In genomic region chr7:43585521-43585920, GRCh38 we compare ENCODE assay signal across 9 cellular contexts. TPM values are rescaled to one million over a fixed set of nuclear protein-coding genes. Genes with fewer than 3 reads are reported as not detected.
DNase-seq lines count a peak whose midpoint lies in the region; ATAC-seq and TF ChIP-seq lines count a peak whose summit lies in the region.
"Had no signal": no experiment of that assay in that cellular context is flagged by ENCODE, and none has a peak within 500 bp of the region (broad histone marks: within the 10 kb centered on the region; RNA-seq: fewer than 3 reads in every experiment).

No MANE protein-coding gene starts in this region.

- H2BK5ac ChIP-seq in mesenchymal stem cell (ENCODE audit: low read depth, low read length, poor library complexity, severe bottlenecking) = no peak overlapping the region

- no peak overlapping the region for H2BK15ac ChIP-seq in mesenchymal stem cell (ENCODE audit: low read depth, poor library complexity, severe bottlenecking)

- H3K4me1 ChIP-seq in KMS-11 (ENCODE audit: low read depth, poor library complexity, severe bottlenecking) (peaks cover 65% of the 10 kb centered on the region), mesenchymal stem cell (ENCODE audit: control insufficient read depth, insufficient read depth, low read depth, low read length) (peaks cover 13% of the 10 kb centered on the region)

- no peak overlapping the region for H3K4me3 ChIP-seq in KMS-11 (IDR thresholded peaks at IDR 0.05; ENCODE audit: insufficient read depth, low read depth, low read length)
- H3K4me3 ChIP-seq in mesenchymal stem cell (ENCODE audit: insufficient read depth in 1 of 2, low read depth in 1 of 2, low read length in 2 of 2) = peak overlapping the region in 1 of 2 experiments; percentile 97
- no peak overlapping the region for H3K4me3 ChIP-seq in H7 (ENCODE audit: insufficient read depth, low read depth, low read length)

- H3K23ac ChIP-seq in mesenchymal stem cell (ENCODE audit: low read length in 2 of 2) = no peak overlapping the region

- H2AFZ ChIP-seq in KMS-11 (ENCODE audit: low read depth) = no peak overlapping the region
- H2AFZ ChIP-seq in mesenchymal stem cell (ENCODE audit: low read depth, low read length) = no peak overlapping the region

- no peaks in the 10 kb centered on the region for H3K36me3 ChIP-seq in KMS-11 (ENCODE audit: insufficient read depth)
- no peaks in the 10 kb centered on the region for H3K36me3 ChIP-seq in mesenchymal stem cell (ENCODE audit: control insufficient read depth in 1 of 2, insufficient read depth in 2 of 2, low read depth in 1 of 2, low read length in 2 of 2)
- H3K36me3 ChIP-seq in H7 (replicated peaks; ENCODE audit: control insufficient read depth, insufficient read depth, low read length) = no peaks in the 10 kb centered on the region

- no peak overlapping the region for H3K18ac ChIP-seq in mesenchymal stem cell (ENCODE audit: low read depth in 1 of 2, low read length in 2 of 2)

- H3K27me3 ChIP-seq in KMS-11 (ENCODE audit: insufficient read depth, low read depth) (no peaks in the 10 kb centered on the region), mesenchymal stem cell (ENCODE audit: control insufficient read depth in 1 of 2, insufficient read depth in 1 of 2, low read length in 2 of 2) (no peaks in the 10 kb centered on the region), H7 (ENCODE audit: control insufficient read depth, insufficient read depth, low read length) (peaks cover 4% of the 10 kb centered on the region)

- H2BK120ac ChIP-seq in mesenchymal stem cell (ENCODE audit: low read depth, low read length) = no peak overlapping the region

- peak; percentile 72 to 82 for DNase-seq in AML-193 (lab: John Stamatoyannopoulos, UW)
- DNase-seq in activated naive CD8-positive, alpha-beta T cell treated with anti-CD3 and anti-CD28 coated beads for 36 hours = no peak
- DNase-seq in mesenchymal stem cell = peak; percentile 87
- no peak for DNase-seq in amygdala (lab: John Stamatoyannopoulos, UW)
- no peak for DNase-seq in H7
- no peak for DNase-seq in COLO829 (ENCODE audit: low spot score)
- DNase-seq: NCI-H510A had no signal

- H3K27ac Mint-ChIP-seq in activated naive CD8-positive, alpha-beta T cell treated with anti-CD3 and anti-CD28 coated beads for 36 hours = peak overlapping the region; percentile 96

- H2BK12ac ChIP-seq in mesenchymal stem cell (ENCODE audit: low read length in 2 of 2) = no peak overlapping the region

- H3K4ac ChIP-seq in mesenchymal stem cell (ENCODE audit: low read depth in 1 of 2, low read length in 2 of 2) = no peak overlapping the region

- H3K27ac ChIP-seq in KMS-11 (peak overlapping the region; percentile 93), mesenchymal stem cell (ENCODE audit: low read length, poor library complexity, severe bottlenecking) (no peak overlapping the region)

- no peaks in the 10 kb centered on the region for H3K9me3 Mint-ChIP-seq in activated naive CD8-positive, alpha-beta T cell treated with anti-CD3 and anti-CD28 coated beads for 36 hours

- H3K14ac ChIP-seq in mesenchymal stem cell (ENCODE audit: low read length in 2 of 2) = no peak overlapping the region

- H4K8ac ChIP-seq in mesenchymal stem cell (ENCODE audit: low read length) = no peak overlapping the region

- no peak overlapping the region for H4K91ac ChIP-seq in mesenchymal stem cell (ENCODE audit: low read length)

- H3K9ac ChIP-seq in KMS-11 = peak overlapping the region; percentile 91
- peak overlapping the region; percentile 33 for H3K9ac ChIP-seq in mesenchymal stem cell (ENCODE audit: low read length)

- 64% methylated on average over 2 of the region's 2 CpGs for WGBS in mesenchymal stem cell

- peaks cover 8% of the 10 kb centered on the region for H3K27me3 Mint-ChIP-seq in activated naive CD8-positive, alpha-beta T cell treated with anti-CD3 and anti-CD28 coated beads for 36 hours

- peaks cover 49% of the 10 kb centered on the region for H3K4me1 Mint-ChIP-seq in activated naive CD8-positive, alpha-beta T cell treated with anti-CD3 and anti-CD28 coated beads for 36 hours

- H3K9me3 ChIP-seq in mesenchymal stem cell (ENCODE audit: control insufficient read depth, low read length) = no peaks in the 10 kb centered on the region

- TF ChIP-seq CTCF in KMS-11 (conservative IDR thresholded peaks at IDR 0.05; ENCODE audit: low read depth, low read length) = no peak

- peak overlapping the region; percentile 92 for H3K4me3 Mint-ChIP-seq in activated naive CD8-positive, alpha-beta T cell treated with anti-CD3 and anti-CD28 coated beads for 36 hours

- H3K4me2 ChIP-seq in KMS-11 (peak overlapping the region; percentile 69), mesenchymal stem cell (ENCODE audit: low read length, poor library complexity, severe bottlenecking) (no peak overlapping the region)

- H2AK5ac ChIP-seq in mesenchymal stem cell (ENCODE audit: low read length, severe bottlenecking) = no peak overlapping the region

- no peak for ATAC-seq in GM21529 (IDR thresholded peaks at IDR 0.05; ENCODE audit: unreplicated experiment)

- H3K79me1 ChIP-seq in mesenchymal stem cell (replicated peaks; ENCODE audit: low read length, poor library complexity, severe bottlenecking) = no peaks in the 10 kb centered on the region

- peaks cover 21% of the 10 kb centered on the region for H3K36me3 Mint-ChIP-seq in activated naive CD8-positive, alpha-beta T cell treated with anti-CD3 and anti-CD28 coated beads for 36 hours

- H4K20me1 ChIP-seq in KMS-11 (ENCODE audit: insufficient read depth) = no peaks in the 10 kb centered on the region

- peaks cover 75% of the 10 kb centered on the region for H3K79me2 ChIP-seq in KMS-11 (ENCODE audit: insufficient read depth, low read depth)

RNA-seq across cellular contexts. Expression of gene STK17A, which starts 2.6 kb away (rescaled TPM):
- 10 to 100 TPM; 53.2 to 53.8 TPM for total RNA-seq in activated naive CD8-positive, alpha-beta T cell treated with anti-CD3 and anti-CD28 coated beads for 36 hours
- 21.9 TPM for polyA plus RNA-seq in mesenchymal stem cell (2013, experiment 1 of 2)
- polyA plus RNA-seq in mesenchymal stem cell (2013, experiment 2 of 2) = 21.5 TPM
- 12.6 and 15.3 TPM in 2 replicates for total RNA-seq in H7 (2014; rRNA removed; shearing (Covaris generic))

Comparison
In these comparisons a context has a peak if more than half of its experiments do, and no peak if none do; other contexts are left out.
1. DNase-seq: peak in AML-193 (2 of 2) and mesenchymal stem cell (single experiment); none in activated naive CD8-positive, alpha-beta T cell treated with anti-CD3 and anti-CD28 coated beads for 36 hours (single experiment), amygdala (0 of 56), H7 (single experiment) and COLO829 (single experiment).